ENCODE assay signal across 4 cellular contexts in genomic region chr11:61551630-61552029, GRCh38.
TF ChIP-seq lines count a peak whose summit lies in the region.

No MANE protein-coding gene starts in this region.

TF ChIP-seq in HepG2, 621 proteins besides CTCF, POLR2A, EP300 and RAD21:
- no peak for TF ChIP-seq U2AF2 (IDR thresholded peaks at IDR 0.05; ENCODE audit: low read depth, low read length)
- TF ChIP-seq, protein P1, sequence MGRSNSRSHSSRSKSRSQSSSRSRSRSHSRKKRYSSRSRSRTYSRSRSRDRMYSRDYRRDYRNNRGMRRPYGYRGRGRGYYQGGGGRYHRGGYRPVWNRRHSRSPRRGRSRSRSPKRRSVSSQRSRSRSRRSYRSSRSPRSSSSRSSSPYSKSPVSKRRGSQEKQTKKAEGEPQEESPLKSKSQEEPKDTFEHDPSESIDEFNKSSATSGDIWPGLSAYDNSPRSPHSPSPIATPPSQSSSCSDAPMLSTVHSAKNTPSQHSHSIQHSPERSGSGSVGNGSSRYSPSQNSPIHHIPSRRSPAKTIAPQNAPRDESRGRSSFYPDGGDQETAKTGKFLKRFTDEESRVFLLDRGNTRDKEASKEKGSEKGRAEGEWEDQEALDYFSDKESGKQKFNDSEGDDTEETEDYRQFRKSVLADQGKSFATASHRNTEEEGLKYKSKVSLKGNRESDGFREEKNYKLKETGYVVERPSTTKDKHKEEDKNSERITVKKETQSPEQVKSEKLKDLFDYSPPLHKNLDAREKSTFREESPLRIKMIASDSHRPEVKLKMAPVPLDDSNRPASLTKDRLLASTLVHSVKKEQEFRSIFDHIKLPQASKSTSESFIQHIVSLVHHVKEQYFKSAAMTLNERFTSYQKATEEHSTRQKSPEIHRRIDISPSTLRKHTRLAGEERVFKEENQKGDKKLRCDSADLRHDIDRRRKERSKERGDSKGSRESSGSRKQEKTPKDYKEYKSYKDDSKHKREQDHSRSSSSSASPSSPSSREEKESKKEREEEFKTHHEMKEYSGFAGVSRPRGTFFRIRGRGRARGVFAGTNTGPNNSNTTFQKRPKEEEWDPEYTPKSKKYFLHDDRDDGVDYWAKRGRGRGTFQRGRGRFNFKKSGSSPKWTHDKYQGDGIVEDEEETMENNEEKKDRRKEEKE (IDR thresholded peaks at IDR 0.05), result no peak
- TF ChIP-seq CREB1 (IDR thresholded peaks at IDR 0.05), result peak; percentile 73
- TF ChIP-seq CREB1 (CRISPR knock-in tag; IDR thresholded peaks at IDR 0.05), result no peak

TF ChIP-seq in K562, 482 proteins besides CTCF, POLR2A, EP300 and RAD21 (continues in another document):
- TF ChIP-seq RUNX1 (IDR thresholded peaks at IDR 0.05; ENCODE audit: low read depth) (no peak), FIP1L1 (IDR thresholded peaks at IDR 0.05; ENCODE audit: low read depth, low read length, poor library complexity, severe bottlenecking) (no peak), MEIS2 (IDR thresholded peaks at IDR 0.05; ENCODE audit: partially characterized antibody) (no peak), CREM (IDR thresholded peaks at IDR 0.05; ENCODE audit: low read depth) (peak; percentile 59), ZNF592 (IDR thresholded peaks at IDR 0.05) (no peak), ATF1 (CRISPR knock-in tag; IDR thresholded peaks at IDR 0.05) (no peak), ATF1 (tag; IDR thresholded peaks at IDR 0.05) (peak; percentile 59), THRAP3 (IDR thresholded peaks at IDR 0.05; ENCODE audit: borderline replicate concordance) (no peak), RFX1 (IDR thresholded peaks at IDR 0.05) (no peak)
- TF ChIP-seq, protein P2, sequence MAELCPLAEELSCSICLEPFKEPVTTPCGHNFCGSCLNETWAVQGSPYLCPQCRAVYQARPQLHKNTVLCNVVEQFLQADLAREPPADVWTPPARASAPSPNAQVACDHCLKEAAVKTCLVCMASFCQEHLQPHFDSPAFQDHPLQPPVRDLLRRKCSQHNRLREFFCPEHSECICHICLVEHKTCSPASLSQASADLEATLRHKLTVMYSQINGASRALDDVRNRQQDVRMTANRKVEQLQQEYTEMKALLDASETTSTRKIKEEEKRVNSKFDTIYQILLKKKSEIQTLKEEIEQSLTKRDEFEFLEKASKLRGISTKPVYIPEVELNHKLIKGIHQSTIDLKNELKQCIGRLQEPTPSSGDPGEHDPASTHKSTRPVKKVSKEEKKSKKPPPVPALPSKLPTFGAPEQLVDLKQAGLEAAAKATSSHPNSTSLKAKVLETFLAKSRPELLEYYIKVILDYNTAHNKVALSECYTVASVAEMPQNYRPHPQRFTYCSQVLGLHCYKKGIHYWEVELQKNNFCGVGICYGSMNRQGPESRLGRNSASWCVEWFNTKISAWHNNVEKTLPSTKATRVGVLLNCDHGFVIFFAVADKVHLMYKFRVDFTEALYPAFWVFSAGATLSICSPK (IDR thresholded peaks at IDR 0.05; ENCODE audit: borderline replicate concordance), result no peak
- TF ChIP-seq, protein P3, sequence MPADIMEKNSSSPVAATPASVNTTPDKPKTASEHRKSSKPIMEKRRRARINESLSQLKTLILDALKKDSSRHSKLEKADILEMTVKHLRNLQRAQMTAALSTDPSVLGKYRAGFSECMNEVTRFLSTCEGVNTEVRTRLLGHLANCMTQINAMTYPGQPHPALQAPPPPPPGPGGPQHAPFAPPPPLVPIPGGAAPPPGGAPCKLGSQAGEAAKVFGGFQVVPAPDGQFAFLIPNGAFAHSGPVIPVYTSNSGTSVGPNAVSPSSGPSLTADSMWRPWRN (IDR thresholded peaks at IDR 0.05; ENCODE audit: low read depth), result no peak

TF ChIP-seq in WTC11, 78 proteins besides CTCF, POLR2A, EP300 and RAD21:
- TF ChIP-seq, protein P4, sequence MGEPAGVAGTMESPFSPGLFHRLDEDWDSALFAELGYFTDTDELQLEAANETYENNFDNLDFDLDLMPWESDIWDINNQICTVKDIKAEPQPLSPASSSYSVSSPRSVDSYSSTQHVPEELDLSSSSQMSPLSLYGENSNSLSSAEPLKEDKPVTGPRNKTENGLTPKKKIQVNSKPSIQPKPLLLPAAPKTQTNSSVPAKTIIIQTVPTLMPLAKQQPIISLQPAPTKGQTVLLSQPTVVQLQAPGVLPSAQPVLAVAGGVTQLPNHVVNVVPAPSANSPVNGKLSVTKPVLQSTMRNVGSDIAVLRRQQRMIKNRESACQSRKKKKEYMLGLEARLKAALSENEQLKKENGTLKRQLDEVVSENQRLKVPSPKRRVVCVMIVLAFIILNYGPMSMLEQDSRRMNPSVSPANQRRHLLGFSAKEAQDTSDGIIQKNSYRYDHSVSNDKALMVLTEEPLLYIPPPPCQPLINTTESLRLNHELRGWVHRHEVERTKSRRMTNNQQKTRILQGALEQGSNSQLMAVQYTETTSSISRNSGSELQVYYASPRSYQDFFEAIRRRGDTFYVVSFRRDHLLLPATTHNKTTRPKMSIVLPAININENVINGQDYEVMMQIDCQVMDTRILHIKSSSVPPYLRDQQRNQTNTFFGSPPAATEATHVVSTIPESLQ (CRISPR knock-in tag; IDR thresholded peaks at IDR 0.05), result no peak
- TF ChIP-seq TCF7 (CRISPR knock-in tag; IDR thresholded peaks at IDR 0.05; ENCODE audit: low read depth), result no peak
- no peak for TF ChIP-seq USF1 (CRISPR knock-in tag; IDR thresholded peaks at IDR 0.05)

TF ChIP-seq in GM12891, 5 proteins besides CTCF, POLR2A, EP300 and RAD21:
- TF ChIP-seq TAF1 (IDR thresholded peaks at IDR 0.05; ENCODE audit: low read depth, low read length) (no peak), POU2F2 (IDR thresholded peaks at IDR 0.05; ENCODE audit: low read depth, low read length) (no peak), PAX5 (IDR thresholded peaks at IDR 0.05; ENCODE audit: insufficient read depth, low read length, severe bottlenecking) (no peak), SPI1 (IDR thresholded peaks at IDR 0.05; ENCODE audit: low read depth, low read length) (no peak), POLR2AphosphoS5 (IDR thresholded peaks at IDR 0.05; ENCODE audit: low read depth, low read length) (no peak)
TF ChIP-seq in GM12891: peak in this region for 0.
